8 cellular contexts compared by ENCODE assay signal in the genomic region with DNA sequence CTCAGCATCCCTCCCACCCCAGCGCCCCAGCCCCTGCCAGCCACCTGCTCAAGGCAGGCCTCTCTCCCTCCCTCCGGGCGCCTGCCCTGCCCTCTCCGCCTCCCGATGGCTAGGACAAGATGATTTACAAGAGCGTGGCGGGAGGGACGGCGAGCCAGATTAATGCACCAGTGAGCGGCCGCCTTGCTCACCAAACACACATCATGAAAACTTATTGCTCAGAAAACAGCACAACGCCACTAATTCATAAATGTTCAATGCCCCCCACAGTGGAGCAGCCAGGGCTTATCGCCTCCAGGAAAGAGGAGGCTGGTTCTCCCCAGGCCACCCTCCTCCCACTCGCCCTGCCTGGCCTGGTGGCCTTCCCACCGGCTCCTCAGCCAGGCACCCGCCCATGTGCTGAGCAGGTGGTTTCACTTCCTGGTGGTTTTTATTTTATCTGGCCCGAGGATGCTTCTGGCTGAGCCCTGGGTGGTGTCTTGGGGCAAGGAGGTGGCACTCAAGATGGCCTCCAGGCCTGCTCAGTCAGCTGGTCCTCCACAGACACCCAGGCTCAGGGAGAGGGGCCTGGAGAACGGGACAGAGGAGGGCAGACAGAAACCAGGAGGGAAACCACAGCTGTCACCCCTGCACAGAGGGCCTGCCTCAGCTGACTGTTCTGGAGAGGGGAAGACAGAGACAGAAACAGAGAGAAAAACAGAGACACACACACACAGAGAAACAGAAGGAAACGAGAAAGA.
DNase-seq lines count a peak whose midpoint lies in the region; ATAC-seq and TF ChIP-seq lines count a peak whose summit lies in the region.

No MANE protein-coding gene starts in this region.

- H3K36me3 ChIP-seq in heart left ventricle (no peaks in the 10 kb centered on the region), adrenal gland (replicated peaks in 1 of 2) (no peaks in the 10 kb centered on the region), upper lobe of right lung (no peaks in the 10 kb centered on the region), gastrocnemius medialis (no peaks in the 10 kb centered on the region), mesendoderm (ENCODE audit: control insufficient read depth, insufficient read depth, low read length) (no peaks in the 10 kb centered on the region)

- no peak overlapping the region for H4K8ac ChIP-seq in mesendoderm (ENCODE audit: low read depth, low read length)

- in situ Hi-C loops in gastrocnemius medialis (cut with MboI; ENCODE audit: low sequenced_read_pairs in 4 of 4) = loop anchor here in 2 of 4 donors (10.0 to 25.0 kb wide), 3 partner anchors 391 to 744 kb away; partner anchors contain the start of gene TLE3 (in 1 of the 2)

- H3K9me3 ChIP-seq in heart left ventricle = no peaks in the 10 kb centered on the region
- no peaks in the 10 kb centered on the region for H3K9me3 ChIP-seq in adrenal gland (replicated peaks in 1 of 3)
- no peaks in the 10 kb centered on the region for H3K9me3 ChIP-seq in upper lobe of right lung
- H3K9me3 ChIP-seq in gastrocnemius medialis = no peaks in the 10 kb centered on the region

- H3K4me1 ChIP-seq in heart left ventricle (peaks cover 0 to 66% (median 14%) of the 10 kb centered on the region in 12 donors), adrenal gland (replicated peaks in 1 of 2) (no peaks in the 10 kb centered on the region), upper lobe of right lung (peaks cover 29% of the 10 kb centered on the region), gastrocnemius medialis (peaks cover 21 to 24% of the 10 kb centered on the region in 2 donors), mesendoderm (ENCODE audit: control insufficient read depth, low read depth, low read length) (no peaks in the 10 kb centered on the region)

- no peak overlapping the region for H2BK5ac ChIP-seq in mesendoderm (ENCODE audit: low read length)

- intact Hi-C loops in heart left ventricle (cut with DNase I) = loop anchor here in 1 of 10 donors (5.0 kb wide), 1 partner anchor 746 kb away; no protein-coding TSS in a partner anchor
- intact Hi-C loops in cardiac septum (cut with DNase I) = loop anchor here (10.0 kb wide), 1 partner anchor 384 kb away; the partner anchor contains the start of gene TLE3
- intact Hi-C loops in adrenal gland (cut with DNase I) = no loop called here
- intact Hi-C loops in upper lobe of right lung (cut with DNase I) = no loop called here
- intact Hi-C loops in gastrocnemius medialis (cut with DNase I; ENCODE audit: low total_unique reads) = no loop called here

- WGBS in heart left ventricle, 4 donors = 83 to 92% (median 88%) methylated on average over 18 to 19 of the region's 19 CpGs
- 59 to 70% (median 62%) methylated on average over 16 to 19 of the region's 19 CpGs for WGBS in adrenal gland, 4 donors
- WGBS in mesendoderm (ENCODE audit: extremely low coverage, insufficient coverage, low lambda C conversion rate) = no CpG with 5 or more reads among the region's 19 CpGs

- H3K27me3 ChIP-seq in heart left ventricle (peaks cover 0 to 3% (median 0%) of the 10 kb centered on the region in 9 donors), adrenal gland (no peaks in the 10 kb centered on the region), upper lobe of right lung (no peaks in the 10 kb centered on the region), gastrocnemius medialis (no peaks in the 10 kb centered on the region), mesendoderm (ENCODE audit: insufficient read depth, low read length, poor library complexity) (no peaks in the 10 kb centered on the region)

- peak; percentile 32 to 56 (median 46) for ATAC-seq in heart left ventricle
- peak; percentile 42 for ATAC-seq in HG03460 (IDR thresholded peaks at IDR 0.05; ENCODE audit: unreplicated experiment)
- peak; percentile 21 for ATAC-seq in upper lobe of right lung
- ATAC-seq in gastrocnemius medialis = no peak

- no peaks in the 10 kb centered on the region for H3K79me1 ChIP-seq in mesendoderm (ENCODE audit: low read length)

- H3K4me2 ChIP-seq in mesendoderm (ENCODE audit: low read length) = no peak overlapping the region

- no peak overlapping the region for H3K9ac ChIP-seq in mesendoderm (ENCODE audit: low read length)

- no peak overlapping the region for H3K56ac ChIP-seq in mesendoderm (ENCODE audit: low read length)

- peak overlapping the region in 1 of 12 donors; percentile 81 for H3K27ac ChIP-seq in heart left ventricle
- no peak overlapping the region for H3K27ac ChIP-seq in adrenal gland
- H3K27ac ChIP-seq in upper lobe of right lung = no peak overlapping the region
- H3K27ac ChIP-seq in gastrocnemius medialis = no peak overlapping the region
- H3K27ac ChIP-seq in mesendoderm (ENCODE audit: low read depth, low read length) = no peak overlapping the region

- no peak overlapping the region for H4K5ac ChIP-seq in mesendoderm (ENCODE audit: low read length)

- H3K18ac ChIP-seq in mesendoderm (ENCODE audit: low read length) = no peak overlapping the region

- no peak overlapping the region for H2BK120ac ChIP-seq in mesendoderm (ENCODE audit: low read depth, low read length)

- no peak for TF ChIP-seq POLR2A in heart left ventricle (IDR thresholded peaks at IDR 0.05)
- TF ChIP-seq POLR2A in adrenal gland (IDR thresholded peaks at IDR 0.05) = no peak
- TF ChIP-seq POLR2A in gastrocnemius medialis (IDR thresholded peaks at IDR 0.05) = no peak

- H2AK5ac ChIP-seq in mesendoderm (ENCODE audit: low read length) = no peak overlapping the region

- H2BK15ac ChIP-seq in mesendoderm (replicated peaks; ENCODE audit: low read depth) = no peak overlapping the region

- H3K4ac ChIP-seq in mesendoderm (ENCODE audit: low read depth, low read length) = no peak overlapping the region

- DNase-seq in heart left ventricle (peak in 3 of 5 donors; percentile 23 to 68 (median 46)), cardiac septum (ENCODE audit: low spot score) (no peak), adrenal gland (peak in 4 of 7 donors; percentile 33 to 61 (median 43)), upper lobe of right lung (no peak), gastrocnemius medialis (no peak), middle frontal gyrus (ENCODE audit: extremely low spot score, low spot score) (no peak), mesendoderm (no peak)

- no peak for TF ChIP-seq CTCF in heart left ventricle (IDR thresholded peaks at IDR 0.05)
- TF ChIP-seq CTCF in adrenal gland (IDR thresholded peaks at IDR 0.05) = no peak
- no peak for TF ChIP-seq CTCF in upper lobe of right lung (IDR thresholded peaks at IDR 0.05)
- no peak for TF ChIP-seq CTCF in gastrocnemius medialis (IDR thresholded peaks at IDR 0.05 in 4 of 5, conservative IDR thresholded peaks at IDR 0.05 in 1 of 5)

- no peak overlapping the region for H3K23ac ChIP-seq in mesendoderm (ENCODE audit: low read length)

- H3K4me3 ChIP-seq in heart left ventricle (no peak overlapping the region), adrenal gland (no peak overlapping the region), upper lobe of right lung (no peak overlapping the region), gastrocnemius medialis (no peak overlapping the region), mesendoderm (ENCODE audit: low read length) (no peak overlapping the region)

- H3K79me2 ChIP-seq in mesendoderm (ENCODE audit: control insufficient read depth, insufficient read depth, low read length) = no peaks in the 10 kb centered on the region

Comparison
In these comparisons a context has a peak if more than half of its experiments do, and no peak if none do; other contexts are left out.
1. DNase-seq: peak in heart left ventricle (3 of 5) and adrenal gland (4 of 7); none in cardiac septum (single experiment), upper lobe of right lung (single experiment), gastrocnemius medialis (0 of 2), middle frontal gyrus (single experiment) and mesendoderm (single experiment).
2. ATAC-seq: peak in heart left ventricle (4 of 4), HG03460 (single experiment) and upper lobe of right lung (single experiment); none in gastrocnemius medialis (0 of 2).